ENCODE assay signal across 20 cellular contexts in the genomic region with DNA sequence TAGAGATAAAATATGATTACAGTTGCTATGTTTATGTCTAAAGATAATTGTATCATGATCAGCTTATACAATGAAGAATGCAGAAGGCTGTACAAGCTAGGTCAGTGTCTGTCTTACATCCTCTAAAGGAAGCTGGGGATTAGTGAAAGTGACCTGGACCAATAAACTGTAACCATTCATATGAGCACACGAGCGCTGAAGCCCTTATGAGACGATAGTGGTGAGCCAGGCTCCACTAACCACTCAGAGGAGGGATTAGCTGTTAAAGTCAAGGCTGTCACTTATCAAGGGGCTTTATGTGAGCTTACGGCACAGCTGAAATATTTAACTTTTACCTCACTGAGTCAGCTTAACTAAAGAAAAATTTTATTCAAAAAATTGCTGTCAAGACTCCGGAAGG. TPM values are rescaled to one million over a fixed set of nuclear protein-coding genes. Genes with fewer than 3 reads are reported as not detected.
DNase-seq lines count a peak whose midpoint lies in the region; ATAC-seq and TF ChIP-seq lines count a peak whose summit lies in the region.
"Had no signal": no experiment of that assay in that cellular context is flagged by ENCODE, and none has a peak within 500 bp of the region (broad histone marks: within the 10 kb centered on the region; RNA-seq: fewer than 3 reads in every experiment).

No MANE protein-coding gene starts in this region.

- H3K27me3 ChIP-seq in uterus: no peaks in the 10 kb centered on the region
- H3K27me3 ChIP-seq: tibial artery had no signal

- TF ChIP-seq POLR2A in uterus (IDR thresholded peaks at IDR 0.05): no peak

- no peaks in the 10 kb centered on the region for H3K9me3 ChIP-seq in uterus
- H3K9me3 ChIP-seq: tibial artery had no signal

- H3K36me3 ChIP-seq in uterus: no peaks in the 10 kb centered on the region

- no peak for TF ChIP-seq CTCF in uterus (IDR thresholded peaks at IDR 0.05)

- no peaks in the 10 kb centered on the region for H3K4me1 ChIP-seq in uterus
- H3K4me1 ChIP-seq: tibial artery had no signal

- peak; percentile 59 for DNase-seq in Daoy (ENCODE audit: low read depth)
- DNase-seq in HT1080 (ENCODE audit: low read depth): peak; percentile 77
- peak; percentile 100 for DNase-seq in amniotic epithelial cell (ENCODE audit: low read depth)
- peak; percentile 68 for DNase-seq in myocyte (ENCODE audit: low read depth)
- DNase-seq in uterus: no peak
- DNase-seq: activated CD4-positive, CD25-positive, alpha-beta regulatory T cell treated with anti-CD3 and anti-CD28 coated beads, Interleukin-2, amount 50 U/mL, for 72 hours; activated effector memory CD4-positive, alpha-beta T cell treated with Interleukin-2 at 50 U/mL for 16 hours; anterior cingulate cortex; C1 segment of cervical spinal cord; DMS79 treated with DMSO at 0.1 percent for 48 hours; NCI-H1105 treated with DMSO at 0.1 percent for 48 hours; NCI-H2227 treated with DMSO at 0.1 percent for 48 hours; occipital lobe; T-helper 2 cell; tibial artery had no signal

- ATAC-seq in GM21367 (IDR thresholded peaks at IDR 0.05; ENCODE audit: unreplicated experiment): no peak
- no peak for ATAC-seq in HG03175 (IDR thresholded peaks at IDR 0.05; ENCODE audit: unreplicated experiment)

- no peak overlapping the region for H3K27ac ChIP-seq in uterus
- H3K27ac ChIP-seq: coronary artery, epithelial cell of prostate, KMS-11, tibial artery had no signal

- H3K4me3 ChIP-seq in uterus: no peak overlapping the region
- H3K4me3 ChIP-seq: coronary artery, tibial artery had no signal

- intact Hi-C loops in uterus (cut with DNase I; ENCODE audit: low total_unique reads): no loop called here

RNA-seq across cellular contexts. Expression of gene NDUFA12, which starts 30.3 kb away (rescaled TPM):
- 376 and 379 TPM in 2 replicates for total RNA-seq in Daoy (2014; rRNA removed; shearing (Covaris generic))
- 152 and 167 TPM in 2 replicates for total RNA-seq in HT1080 (2014; rRNA removed; shearing (Covaris generic))
- polyA plus RNA-seq in HT1080 (2015; cell fraction: cytosol; rRNA removed): 167 TPM in 2 replicates
- polyA plus RNA-seq in HT1080 (2015; cell fraction: nucleus; rRNA removed): 93.3 and 95.1 TPM in 2 replicates
- total RNA-seq in myocyte (254 and 256 TPM in 2 replicates), uterus (100 to 1,000 TPM in 1 of 4 donors, 10 to 100 TPM in 3; 21.5 to 133 (median 66.0) TPM)
- polyA plus RNA-seq in myocyte (2012): 137 TPM

Comparison
In these comparisons a context has a peak if more than half of its experiments do, and no peak if none do; other contexts are left out.
1. DNase-seq: peak in Daoy (single experiment), HT1080 (single experiment), amniotic epithelial cell (single experiment) and myocyte (single experiment); none in uterus (0 of 2).